Comparison of ENCODE assay signal across 8 cellular contexts in genomic region chr5:108148715-108149139, GRCh38.
DNase-seq lines count a peak whose midpoint lies in the region; ATAC-seq and TF ChIP-seq lines count a peak whose summit lies in the region.

No MANE protein-coding gene starts in this region.

- H3K4me3 ChIP-seq in WI38 (ENCODE audit: low read depth, low read length): no peak overlapping the region

- ATAC-seq in GM18861 (IDR thresholded peaks at IDR 0.05; ENCODE audit: unreplicated experiment): peak; percentile 72
- ATAC-seq in HG03342 (IDR thresholded peaks at IDR 0.05; ENCODE audit: unreplicated experiment): peak; percentile 80
- ATAC-seq in HG02840 (IDR thresholded peaks at IDR 0.05; ENCODE audit: low FRiP score, unreplicated experiment): no peak

- peak; percentile 31 to 40 for DNase-seq in AML-193 (lab: John Stamatoyannopoulos, UW)
- DNase-seq in left kidney (ENCODE audit: low read depth, low spot score): peak; percentile 34
- DNase-seq in HK-2 (ENCODE audit: unreplicated experiment): no peak
- DNase-seq in NCI-H2029 treated with DMSO at 0.1 percent for 48 hours (lab: John Stamatoyannopoulos, UW): no peak

- peak; percentile 39; the same call in 1 of the 2 replicates for TF ChIP-seq CTCF in WI38 (IDR thresholded peaks at IDR 0.05; ENCODE audit: low read depth, low read length)

Comparison
In these comparisons a context has a peak if more than half of its experiments do, and no peak if none do; other contexts are left out.
1. DNase-seq: peak in AML-193 (2 of 2) and left kidney (single experiment); none in HK-2 (single experiment) and NCI-H2029 treated with DMSO at 0.1 percent for 48 hours (single experiment).